11 cellular contexts compared by ENCODE assay signal in genomic region chr20:57323034-57323433, GRCh38. TPM values are rescaled to one million over a fixed set of nuclear protein-coding genes. Genes with fewer than 3 reads are reported as not detected.
A peak's percentile ranks its signal among the peaks of the same experiment; 100 is the strongest.
DNase-seq lines count a peak whose midpoint lies in the region; ATAC-seq and TF ChIP-seq lines count a peak whose summit lies in the region.
"Had no signal": no experiment of that assay in that cellular context is flagged by ENCODE, and none has a peak within 500 bp of the region (broad histone marks: within the 10 kb centered on the region; RNA-seq: fewer than 3 reads in every experiment).

No MANE protein-coding gene starts in this region.

- H3K4me3 ChIP-seq in Karpas-422 (ENCODE audit: low read length) (peak overlapping the region; percentile 12; the same call in 1 of the 2 replicates), choroid plexus epithelial cell (ENCODE audit: low read depth, low read length) (no peak overlapping the region), ovary (no peak overlapping the region), aorta (ENCODE audit: low read length in 2 of 2) (no peak overlapping the region)

- H3K79me2 ChIP-seq in Karpas-422 (ENCODE audit: low read length), result no peaks in the 10 kb centered on the region

- H3K27ac ChIP-seq in Karpas-422 (ENCODE audit: low read length) (peak overlapping the region; percentile 97), ovary (no peak overlapping the region), aorta (ENCODE audit: low read depth in 1 of 2, low read length in 2 of 2) (no peak overlapping the region)

- no peaks in the 10 kb centered on the region for H3K36me3 Mint-ChIP-seq in endothelial cell (ENCODE audit: low read depth, unreplicated experiment)

- no peaks in the 10 kb centered on the region for H3K4me1 Mint-ChIP-seq in endothelial cell (ENCODE audit: unreplicated experiment)

- no peaks in the 10 kb centered on the region for H3K27me3 ChIP-seq in Karpas-422 (ENCODE audit: low read length)
- H3K27me3 ChIP-seq in ovary, result no peaks in the 10 kb centered on the region
- no peaks in the 10 kb centered on the region for H3K27me3 ChIP-seq in aorta (ENCODE audit: control insufficient read depth in 1 of 2, insufficient read depth in 2 of 2, low read length in 1 of 2)

- no peak for TF ChIP-seq EP300 in ovary (IDR thresholded peaks at IDR 0.05)

- peaks cover 4% of the 10 kb centered on the region for H3K27me3 Mint-ChIP-seq in endothelial cell (ENCODE audit: unreplicated experiment)

- intact Hi-C loops in ovary (cut with DNase I), result loop anchor here in 1 of 4 donors (10.0 kb wide), 1 partner anchor 778 kb away; no protein-coding TSS in a partner anchor
- intact Hi-C loops in aorta (cut with DNase I), result no loop called here

- TF ChIP-seq CTCF in choroid plexus epithelial cell (conservative IDR thresholded peaks at IDR 0.05; ENCODE audit: low read depth, low read length), result no peak
- TF ChIP-seq CTCF in ovary (IDR thresholded peaks at IDR 0.05), result no peak
- no peak for TF ChIP-seq CTCF in endothelial cell (IDR thresholded peaks at IDR 0.05; ENCODE audit: unreplicated experiment)

- peak; percentile 24 for DNase-seq in EL
- DNase-seq in Karpas-422, result peak; percentile 95
- DNase-seq in choroid plexus epithelial cell (ENCODE audit: low read depth), result peak; percentile 10
- DNase-seq in ovary, result peak; percentile 44 to 79 (median 64)
- DNase-seq in aorta, result no peak
- DNase-seq in stimulated activated CD4-positive, alpha-beta T cell treated with anti-CD3 and anti-CD28 coated beads, Interleukin-4, amount 100 ng/mL, for 4 hours, result no peak
- DNase-seq in endothelial cell (ENCODE audit: low spot score), result no peak
- DNase-seq: activated naive CD4-positive, alpha-beta T cell treated with anti-CD3 and anti-CD28 coated beads, Interleukin-2, amount 50 U/mL, for 16 hours; SHP77 treated with DMSO at 0.1 percent for 48 hours; stimulated activated CD4-positive, alpha-beta T cell treated with anti-CD3 and anti-CD28 coated beads, Interleukin-12 subunit alpha, Interleukin-12 subunit beta, amount 100 ng/mL, for 4 hours had no signal

- no peak overlapping the region for H3K4me3 Mint-ChIP-seq in endothelial cell (ENCODE audit: unreplicated experiment)

- H3K9me3 ChIP-seq in Karpas-422 (ENCODE audit: low read length) (no peaks in the 10 kb centered on the region), ovary (no peaks in the 10 kb centered on the region), aorta (ENCODE audit: control insufficient read depth, low read length) (no peaks in the 10 kb centered on the region)

- no peak overlapping the region for H3K27ac Mint-ChIP-seq in endothelial cell (ENCODE audit: unreplicated experiment)

- H3K4me2 ChIP-seq in Karpas-422 (ENCODE audit: low read depth, low read length, poor library complexity, severe bottlenecking), result peak overlapping the region; percentile 65

- ATAC-seq in aorta (ENCODE audit: low FRiP score) (no peak), HG02763 (IDR thresholded peaks at IDR 0.05; ENCODE audit: unreplicated experiment) (no peak)

- TF ChIP-seq POLR2A in ovary (IDR thresholded peaks at IDR 0.05), result no peak

- no peaks in the 10 kb centered on the region for H3K9me3 Mint-ChIP-seq in endothelial cell (ENCODE audit: unreplicated experiment)

- H4K20me1 ChIP-seq in Karpas-422 (ENCODE audit: insufficient read depth, low read depth, low read length), result no peaks in the 10 kb centered on the region

- peak overlapping the region; percentile 62 for H3K9ac ChIP-seq in Karpas-422 (ENCODE audit: low read length)

- H3K4me1 ChIP-seq in Karpas-422 (ENCODE audit: low read length) (peaks cover 97% of the 10 kb centered on the region), ovary (ENCODE audit: insufficient read depth) (peaks cover 2% of the 10 kb centered on the region), aorta (ENCODE audit: control insufficient read depth in 1 of 2, insufficient read depth in 2 of 2, low read length in 2 of 2) (no peaks in the 10 kb centered on the region)

- H3K36me3 ChIP-seq in Karpas-422 (ENCODE audit: insufficient read depth, low read length), result no peaks in the 10 kb centered on the region
- H3K36me3 ChIP-seq in ovary, result no peaks in the 10 kb centered on the region
- no peaks in the 10 kb centered on the region for H3K36me3 ChIP-seq in aorta (ENCODE audit: control insufficient read depth in 1 of 2, insufficient read depth in 2 of 2, low read length in 1 of 2)

- H2AFZ ChIP-seq in Karpas-422 (ENCODE audit: low read length), result no peak overlapping the region

- no peaks in the 10 kb centered on the region for H3K9me2 ChIP-seq in Karpas-422 (replicated peaks; ENCODE audit: insufficient read depth, low read length)

- 0 to 2% (median 1%) methylated on average over 6 of the region's 6 CpGs for WGBS in ovary, 3 donors
- 7 to 9% methylated on average over 6 of the region's 6 CpGs for WGBS in aorta, 2 donors

RNA-seq across cellular contexts. Expression of gene SPO11, which starts 6.6 kb away (rescaled TPM):
- total RNA-seq in Karpas-422 (2014; rRNA removed; shearing (Covaris generic); ENCODE audit: low replicate concordance), result not detected in 2 replicates
- total RNA-seq in ovary, result not detected
- not detected for polyA plus RNA-seq in ovary
- total RNA-seq in aorta, result not detected
- not detected for polyA plus RNA-seq in aorta
- not detected for total RNA-seq in endothelial cell (ENCODE audit: unreplicated experiment)

RNA-seq across cellular contexts. Expression of gene RAE1, which starts 28.0 kb away (rescaled TPM):
- total RNA-seq in Karpas-422 (2014; rRNA removed; shearing (Covaris generic); ENCODE audit: low replicate concordance), result 19.0 and 59.6 TPM in 2 replicates
- total RNA-seq in ovary (10 to 100 TPM; 13.9 to 24.0 (median 19.0) TPM), aorta (10 to 100 TPM; 11.6 to 19.4 TPM), endothelial cell (ENCODE audit: unreplicated experiment) (32.1 TPM)
- polyA plus RNA-seq in ovary (10 to 100 TPM; 20.4 to 46.1 TPM), aorta (1 to 10 TPM; 3.6 to 9.9 TPM)

RNA-seq across cellular contexts. Expression of gene BMP7, which starts 56.6 kb away (rescaled TPM):
- not detected in 2 replicates for total RNA-seq in Karpas-422 (2014; rRNA removed; shearing (Covaris generic); ENCODE audit: low replicate concordance)
- total RNA-seq in ovary (10 to 100 TPM in 1 of 7 donors, 1 to 10 TPM in 3, under 1 TPM in 3; 0.15 to 19.4 (median 1.3) TPM), aorta (1 to 10 TPM in 1 of 2 donors, under 1 TPM in 1; 0.52 to 1.0 TPM), endothelial cell (ENCODE audit: unreplicated experiment) (0.38 TPM)
- polyA plus RNA-seq in ovary (under 1 TPM; 0.07 to 0.42 TPM), aorta (not detected)

Comparison
In these comparisons a context has a peak if more than half of its experiments do, and no peak if none do; other contexts are left out.
1. DNase-seq: peak in EL (single experiment), Karpas-422 (single experiment), choroid plexus epithelial cell (single experiment) and ovary (5 of 5); none in aorta (0 of 2), stimulated activated CD4-positive, alpha-beta T cell treated with anti-CD3 and anti-CD28 coated beads, Interleukin-4, amount 100 ng/mL, for 4 hours (0 of 2) and endothelial cell (single experiment).